In genomic region chr3:135895106-135895733, GRCh38 we compare ENCODE assay signal across 8 cellular contexts.
DNase-seq lines count a peak whose midpoint lies in the region; ATAC-seq and TF ChIP-seq lines count a peak whose summit lies in the region.

No MANE protein-coding gene starts in this region.

- no peaks in the 10 kb centered on the region for H3F3A ChIP-seq in OCI-LY1 (ENCODE audit: insufficient read depth, low read length)

- H3K9me3 ChIP-seq in Karpas-422 (ENCODE audit: low read length) (no peaks in the 10 kb centered on the region), OCI-LY1 (ENCODE audit: low read length) (peaks cover 2% of the 10 kb centered on the region; the same call in 1 of the 2 replicates), adipocyte (ENCODE audit: control insufficient read depth, low read length) (no peaks in the 10 kb centered on the region)

- H3K9ac ChIP-seq in Karpas-422 (ENCODE audit: low read length) = no peak overlapping the region
- H3K9ac ChIP-seq in OCI-LY1 (ENCODE audit: low read length) = no peak overlapping the region
- H3K9ac ChIP-seq in adipocyte (ENCODE audit: low read length) = peak overlapping the region; percentile 60

- no peak overlapping the region for H3K4me2 ChIP-seq in Karpas-422 (ENCODE audit: low read depth, low read length, poor library complexity, severe bottlenecking)
- H3K4me2 ChIP-seq in OCI-LY1 (ENCODE audit: low read length) = no peak overlapping the region

- in situ Hi-C loops in G401 (cut with HindIII; ENCODE audit: low sequenced_read_pairs) = no loop called here

- H3K9me2 ChIP-seq in Karpas-422 (replicated peaks; ENCODE audit: insufficient read depth, low read length) = no peaks in the 10 kb centered on the region
- no peaks in the 10 kb centered on the region for H3K9me2 ChIP-seq in OCI-LY1 (ENCODE audit: low read depth, low read length)

- intact Hi-C loops in left cardiac atrium (cut with DNase I) = loop anchor here (2.0 to 10.0 kb wide), 5 partner anchors 390 to 1294 kb away; partner anchors contain the start of gene EPHB1 (in 1 of the 2)

- H3K4me1 ChIP-seq in Karpas-422 (ENCODE audit: low read length) (no peaks in the 10 kb centered on the region), OCI-LY1 (ENCODE audit: insufficient read depth, low read length, severe bottlenecking) (no peaks in the 10 kb centered on the region), adipocyte (ENCODE audit: control insufficient read depth, insufficient read depth, low read length) (peaks cover 20% of the 10 kb centered on the region)

- ATAC-seq in left cardiac atrium (peak in 1 of 2 donors; percentile 45), HG03108 (IDR thresholded peaks at IDR 0.05; ENCODE audit: unreplicated experiment) (no peak), GM18909 (IDR thresholded peaks at IDR 0.05; ENCODE audit: poor library complexity, unreplicated experiment) (no peak)

- H3K36me3 ChIP-seq in Karpas-422 (ENCODE audit: insufficient read depth, low read length) (no peaks in the 10 kb centered on the region), OCI-LY1 (ENCODE audit: insufficient read depth, low read length) (no peaks in the 10 kb centered on the region), adipocyte (ENCODE audit: control insufficient read depth, insufficient read depth, low read length, severe bottlenecking) (no peaks in the 10 kb centered on the region)

- no peak overlapping the region for H2AFZ ChIP-seq in Karpas-422 (ENCODE audit: low read length)
- no peak overlapping the region for H2AFZ ChIP-seq in OCI-LY1 (ENCODE audit: low read length)

- DNase-seq in G401 (ENCODE audit: low spot score) = peak; percentile 90
- peak; percentile 78 for DNase-seq in Karpas-422
- peak; percentile 87 for DNase-seq in adipocyte (ENCODE audit: low read depth)
- DNase-seq in left cardiac atrium = peak; percentile 74
- DNase-seq in retina = peak; percentile 89

- H3K27me3 ChIP-seq in Karpas-422 (ENCODE audit: low read length) (no peaks in the 10 kb centered on the region), OCI-LY1 (ENCODE audit: insufficient read depth, low read length) (no peaks in the 10 kb centered on the region), adipocyte (replicated peaks; ENCODE audit: control insufficient read depth, insufficient read depth, low read length) (no peaks in the 10 kb centered on the region)

- H3K27ac ChIP-seq in Karpas-422 (ENCODE audit: low read length) (no peak overlapping the region), OCI-LY1 (ENCODE audit: low read depth, low read length, poor library complexity, severe bottlenecking) (no peak overlapping the region)

- TF ChIP-seq CTCF in OCI-LY1 (IDR thresholded peaks at IDR 0.05; ENCODE audit: low read length) = peak; percentile 99

- no peaks in the 10 kb centered on the region for H3K79me2 ChIP-seq in Karpas-422 (ENCODE audit: low read length)
- no peaks in the 10 kb centered on the region for H3K79me2 ChIP-seq in OCI-LY1 (ENCODE audit: insufficient read depth, low read length)

- no peaks in the 10 kb centered on the region for H4K20me1 ChIP-seq in Karpas-422 (ENCODE audit: insufficient read depth, low read depth, low read length)
- H4K20me1 ChIP-seq in OCI-LY1 (ENCODE audit: insufficient read depth, low read length) = no peaks in the 10 kb centered on the region

- H3K4me3 ChIP-seq in Karpas-422 (ENCODE audit: low read length) (no peak overlapping the region), OCI-LY1 (ENCODE audit: low read depth, low read length, poor library complexity, severe bottlenecking) (no peak overlapping the region), adipocyte (ENCODE audit: low read length) (no peak overlapping the region)
